ENCODE assay signal across 20 cellular contexts in the genomic region with DNA sequence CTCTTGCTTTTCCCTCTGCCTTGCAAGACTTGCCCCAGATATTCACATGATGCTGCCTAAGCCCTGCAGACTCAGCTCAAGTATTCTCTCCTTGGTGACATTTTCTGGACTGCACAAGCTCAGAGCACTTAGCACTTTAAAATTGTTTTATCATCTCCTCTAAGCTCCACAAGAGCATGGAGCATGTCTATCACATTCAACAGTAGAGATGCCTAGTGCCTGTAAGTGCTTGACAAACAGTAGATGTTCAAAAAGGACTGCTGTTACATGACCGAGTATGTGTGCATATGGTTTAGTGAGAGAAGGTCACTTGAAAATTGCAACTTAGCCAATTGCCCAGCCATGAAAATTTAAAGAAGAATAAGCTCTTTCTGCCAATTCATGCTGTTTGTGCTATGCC.
DNase-seq lines count a peak whose midpoint lies in the region; ATAC-seq and TF ChIP-seq lines count a peak whose summit lies in the region.
"Had no signal": no experiment of that assay in that cellular context is flagged by ENCODE, and none has a peak within 500 bp of the region (broad histone marks: within the 10 kb centered on the region; RNA-seq: fewer than 3 reads in every experiment).

No MANE protein-coding gene starts in this region.

- H3K27me3 ChIP-seq in Loucy (ENCODE audit: insufficient read depth, low read length, poor library complexity, severe bottlenecking), result no peaks in the 10 kb centered on the region
- peaks cover 9% of the 10 kb centered on the region for H3K27me3 ChIP-seq in lower lobe of right lung (ENCODE audit: low read depth)
- H3K27me3 ChIP-seq in osteoblast (ENCODE audit: insufficient read depth, low read length), result no peaks in the 10 kb centered on the region
- H3K27me3 ChIP-seq: SJCRH30 had no signal

- H3K79me2 ChIP-seq in Loucy (ENCODE audit: insufficient read depth, low read length) (no peaks in the 10 kb centered on the region), osteoblast (ENCODE audit: insufficient read depth, low read length) (no peaks in the 10 kb centered on the region)

- H3K27ac ChIP-seq in lower lobe of right lung, result no peak overlapping the region
- H3K27ac ChIP-seq in osteoblast (ENCODE audit: low read depth, low read length), result no peak overlapping the region
- H3K27ac ChIP-seq: GM23248, SJCRH30 had no signal

- peaks cover 11% of the 10 kb centered on the region for H3F3A ChIP-seq in Loucy (ENCODE audit: low read depth)

- intact Hi-C loops in lower lobe of right lung (cut with DNase I), result no loop called here

- H3K4me3 ChIP-seq in Loucy (ENCODE audit: low read length, poor library complexity, severe bottlenecking), result peak overlapping the region; percentile 45
- no peak overlapping the region for H3K4me3 ChIP-seq in lower lobe of right lung
- no peak overlapping the region for H3K4me3 ChIP-seq in osteoblast (ENCODE audit: insufficient read depth, low read length)
- H3K4me3 ChIP-seq: GM23248, SJCRH30 had no signal

- peaks cover 41% of the 10 kb centered on the region for H3K4me1 ChIP-seq in Loucy (ENCODE audit: insufficient read depth, low read length, poor library complexity, severe bottlenecking)
- no peaks in the 10 kb centered on the region for H3K4me1 ChIP-seq in lower lobe of right lung
- H3K4me1 ChIP-seq in osteoblast (ENCODE audit: insufficient read depth, low read length), result no peaks in the 10 kb centered on the region
- H3K4me1 ChIP-seq: SJCRH30 had no signal

- H3K9me3 ChIP-seq in Loucy (ENCODE audit: insufficient read depth, low read depth, low read length), result no peaks in the 10 kb centered on the region
- no peaks in the 10 kb centered on the region for H3K9me3 ChIP-seq in lower lobe of right lung
- no peaks in the 10 kb centered on the region for H3K9me3 ChIP-seq in osteoblast (ENCODE audit: low read depth, low read length)
- H3K9me3 ChIP-seq: SJCRH30 had no signal

- peak overlapping the region; percentile 3 for H2AFZ ChIP-seq in Loucy (ENCODE audit: low read length)
- no peak overlapping the region for H2AFZ ChIP-seq in osteoblast (ENCODE audit: low read length)
- H2AFZ ChIP-seq: GM23248 had no signal

- ATAC-seq in lower lobe of right lung, result peak; percentile 79 to 89
- ATAC-seq in HG02588 (IDR thresholded peaks at IDR 0.05; ENCODE audit: unreplicated experiment), result no peak
- ATAC-seq in HG03139 (IDR thresholded peaks at IDR 0.05; ENCODE audit: unreplicated experiment), result no peak
- ATAC-seq: T-cell had no signal

- peak overlapping the region; percentile 77 for H3K9ac ChIP-seq in Loucy (ENCODE audit: low read depth, low read length, poor library complexity, severe bottlenecking)
- H3K9ac ChIP-seq: GM23248 had no signal

- H4K20me1 ChIP-seq in Loucy (ENCODE audit: insufficient read depth, low read length, poor library complexity, severe bottlenecking) (no peaks in the 10 kb centered on the region), osteoblast (ENCODE audit: insufficient read depth, low read length) (no peaks in the 10 kb centered on the region)

- H3K9me2 ChIP-seq in Loucy (replicated peaks; ENCODE audit: low read depth, low read length), result no peaks in the 10 kb centered on the region

- peak; percentile 62 for DNase-seq in DMS153 (lab: John Stamatoyannopoulos, UW)
- peak; percentile 81 for DNase-seq in NCI-H345 (lab: John Stamatoyannopoulos, UW)
- no peak for DNase-seq in lower lobe of right lung
- no peak for DNase-seq in osteoblast (ENCODE audit: insufficient read length, low spot score, missing footprints)
- no peak for DNase-seq in cortex of kidney (lab: John Stamatoyannopoulos, UW)
- DNase-seq: AML-193, DND-41, GM23248, H9, KG1, NCI-H1105 treated with DMSO at 0.1 percent for 48 hours, NCI-H1694 treated with DMSO at 0.1 percent for 48 hours, NCI-H2171, NCI-H446 treated with DMSO at 0.1 percent for 48 hours, NCI-H82, SJCRH30, T-cell had no signal

- H3K4me2 ChIP-seq in Loucy (ENCODE audit: low read depth, low read length, poor library complexity, severe bottlenecking), result peak overlapping the region; percentile 59
- no peak overlapping the region for H3K4me2 ChIP-seq in osteoblast (ENCODE audit: insufficient read depth, low read length)

- no peaks in the 10 kb centered on the region for H3K36me3 ChIP-seq in Loucy (ENCODE audit: insufficient read depth, low read length)
- H3K36me3 ChIP-seq in lower lobe of right lung, result no peaks in the 10 kb centered on the region
- no peaks in the 10 kb centered on the region for H3K36me3 ChIP-seq in osteoblast (ENCODE audit: insufficient read depth, low read length)
- H3K36me3 ChIP-seq: SJCRH30 had no signal

- TF ChIP-seq CTCF in Loucy (conservative IDR thresholded peaks at IDR 0.05; ENCODE audit: low read length) (no peak), lower lobe of right lung (IDR thresholded peaks at IDR 0.05) (no peak), osteoblast (IDR thresholded peaks at IDR 0.05; ENCODE audit: extremely low read depth, low read depth, low read length) (no peak)

Comparison
In these comparisons a context has a peak if more than half of its experiments do, and no peak if none do; other contexts are left out.
1. DNase-seq: peak in DMS153 (single experiment) and NCI-H345 (single experiment); none in lower lobe of right lung (single experiment), osteoblast (single experiment) and cortex of kidney (single experiment).
2. ATAC-seq: peak in lower lobe of right lung (2 of 2); none in HG02588 (single experiment) and HG03139 (single experiment).